Comparison of ENCODE assay signal across 10 cellular contexts in genomic region chr5:115575167-115576070, GRCh38. TPM values are rescaled to one million over a fixed set of nuclear protein-coding genes. Genes with fewer than 3 reads are reported as not detected.
DNase-seq lines count a peak whose midpoint lies in the region; FAIRE-seq and TF ChIP-seq lines count a peak whose summit lies in the region.
"Had no signal": no experiment of that assay in that cellular context is flagged by ENCODE, and none has a peak within 500 bp of the region (broad histone marks: within the 10 kb centered on the region; RNA-seq: fewer than 3 reads in every experiment).

No MANE protein-coding gene starts in this region.

- no peak overlapping the region for H3K4me3 ChIP-seq in GM12865 (ENCODE audit: low read depth, low read length)
- no peak overlapping the region for H3K4me3 ChIP-seq in SK-N-SH (ENCODE audit: low read depth in 2 of 2, low read length in 1 of 2)
- H3K4me3 ChIP-seq in MG63 = no peak overlapping the region
- no peak overlapping the region for H3K4me3 ChIP-seq in neural progenitor cell
- H3K4me3 ChIP-seq: tibial artery had no signal

- H3K9ac ChIP-seq in SK-N-SH (no peak overlapping the region), neural progenitor cell (no peak overlapping the region)

- H3K79me2 ChIP-seq in SK-N-SH (ENCODE audit: insufficient read depth) (no peaks in the 10 kb centered on the region), neural progenitor cell (ENCODE audit: low read depth) (no peaks in the 10 kb centered on the region)

- H3K36me3 Mint-ChIP-seq in HFFc6 (ENCODE audit: low read depth) (peaks cover 54% of the 10 kb centered on the region), neural progenitor cell (no peaks in the 10 kb centered on the region)

- CTCF ChIA-PET in SK-N-SH (lab: Yijun Ruan, JAX) = interaction anchor here (0.6 to 6.7 kb wide), 10 partner anchors 16 to 291 kb away, joined by 3 to 65 read pairs (median 3); partner anchors contain the start of gene FEM1C

- no peaks in the 10 kb centered on the region for H3K9me2 ChIP-seq in SK-N-SH

- H3K9me3 ChIP-seq in SK-N-SH = 0 out of 2 replicates have a peak, but pooled peaks cover 3% of the 10 kb centered on the region
- peaks cover 7% of the 10 kb centered on the region for H3K9me3 ChIP-seq in MG63
- H3K9me3 ChIP-seq in neural progenitor cell (ENCODE audit: low read depth) = no peaks in the 10 kb centered on the region
- H3K9me3 ChIP-seq: tibial artery had no signal

- H3K27me3 ChIP-seq in SK-N-SH (ENCODE audit: insufficient read depth) = no peaks in the 10 kb centered on the region
- H3K27me3 ChIP-seq in MG63 = no peaks in the 10 kb centered on the region
- H3K27me3 ChIP-seq in neural progenitor cell = no peaks in the 10 kb centered on the region
- H3K27me3 ChIP-seq: tibial artery had no signal

- H3K27ac Mint-ChIP-seq in HFFc6 (peak overlapping the region; percentile 74), neural progenitor cell (no peak overlapping the region)
- H3K27ac Mint-ChIP-seq: natural killer cell treated with Interleukin-12 subunit alpha and Interleukin-12 subunit beta and Interleukin-15 and Interleukin-18, amount 100 ng/mL, for 72 hours had no signal

- no peaks in the 10 kb centered on the region for H3K27me3 Mint-ChIP-seq in HFFc6 (ENCODE audit: insufficient read depth)
- H3K27me3 Mint-ChIP-seq in neural progenitor cell (ENCODE audit: insufficient read depth, low read depth) = peaks cover 2% of the 10 kb centered on the region

- H3K27ac ChIP-seq in SK-N-SH (ENCODE audit: low read depth in 2 of 2, low read length in 1 of 2) = peak overlapping the region in 1 of 2 experiments; percentile 67; a peak in 2 of 4 replicates
- no peak overlapping the region for H3K27ac ChIP-seq in neural progenitor cell
- H3K27ac ChIP-seq: tibial artery had no signal

- WGBS in SK-N-SH (ENCODE audit: low lambda C conversion rate) = 77% methylated on average over 3 of the region's 5 CpGs

- FAIRE-seq in urothelium cell line (lab: Jason Lieb, UNC) = no peak

- TF ChIP-seq RAD21 in SK-N-SH (IDR thresholded peaks at IDR 0.05; ENCODE audit: low read length) = no peak

- TF ChIP-seq CTCF in GM12865 (IDR thresholded peaks at IDR 0.05; ENCODE audit: insufficient read depth, low read depth, low read length, missing control alignments) = no peak
- no peak for TF ChIP-seq CTCF in HFFc6 (IDR thresholded peaks at IDR 0.05)
- TF ChIP-seq CTCF in SK-N-SH (IDR thresholded peaks at IDR 0.05) = no peak
- TF ChIP-seq CTCF in neural progenitor cell (IDR thresholded peaks at IDR 0.05) = no peak

- H3F3A ChIP-seq in SK-N-SH (replicated peaks; ENCODE audit: insufficient read depth) = peaks cover 13% of the 10 kb centered on the region
- H3F3A ChIP-seq in neural progenitor cell (ENCODE audit: low read depth) = peaks cover 9% of the 10 kb centered on the region

- 0 out of 4 replicates have a peak, but pooled peaks of 1 of the 2 experiments have one; percentile 55 for TF ChIP-seq EP300 in SK-N-SH (IDR thresholded peaks at IDR 0.05; ENCODE audit: borderline replicate concordance in 1 of 2, low read depth in 1 of 2, low read length in 1 of 2)

- H3K4me1 Mint-ChIP-seq in HFFc6 (ENCODE audit: low read depth) (peaks cover 72% of the 10 kb centered on the region), neural progenitor cell (peaks cover 13% of the 10 kb centered on the region)

- POLR2A ChIA-PET in SK-N-SH (lab: Yijun Ruan, JAX) = interaction anchor here (0.6 kb wide), 1 partner anchor 242 kb away, joined by 3 read pairs; no protein-coding TSS in a partner anchor

- H3K4me2 ChIP-seq in SK-N-SH (peak overlapping the region; percentile 12), neural progenitor cell (no peak overlapping the region)

- H3K36me3 ChIP-seq in SK-N-SH (replicated peaks in 1 of 2; ENCODE audit: control insufficient read depth in 1 of 2, insufficient read depth in 2 of 2, low read length in 1 of 2) (peaks cover under 1 to 11% of the 10 kb centered on the region in 2 experiments), MG63 (peaks cover 21% of the 10 kb centered on the region), neural progenitor cell (no peaks in the 10 kb centered on the region)

- H3K9me3 Mint-ChIP-seq in HFFc6 = peaks cover 14% of the 10 kb centered on the region
- H3K9me3 Mint-ChIP-seq in neural progenitor cell = peaks cover 4% of the 10 kb centered on the region
- H3K9me3 Mint-ChIP-seq: natural killer cell treated with Interleukin-12 subunit alpha and Interleukin-12 subunit beta and Interleukin-15 and Interleukin-18, amount 100 ng/mL, for 72 hours had no signal

- H2AFZ ChIP-seq in SK-N-SH (ENCODE audit: low read depth) = peak overlapping the region; percentile 40; the same call in 1 of the 2 replicates
- H2AFZ ChIP-seq in neural progenitor cell (replicated peaks) = no peak overlapping the region

- peak overlapping the region; percentile 7 for H3K4me3 Mint-ChIP-seq in HFFc6
- H3K4me3 Mint-ChIP-seq in neural progenitor cell = no peak overlapping the region
- H3K4me3 Mint-ChIP-seq: natural killer cell treated with Interleukin-12 subunit alpha and Interleukin-12 subunit beta and Interleukin-15 and Interleukin-18, amount 100 ng/mL, for 72 hours had no signal

- H3K4me1 ChIP-seq in SK-N-SH (ENCODE audit: control insufficient read depth in 1 of 2, insufficient read depth in 2 of 2, low read depth in 1 of 2, low read length in 1 of 2) (peaks cover 0 to 10% of the 10 kb centered on the region in 2 experiments; a peak in 1 of 4 replicates), neural progenitor cell (peaks cover 13% of the 10 kb centered on the region)
- H3K4me1 ChIP-seq: tibial artery had no signal

- H4K20me1 ChIP-seq in SK-N-SH (ENCODE audit: insufficient read depth) (no peaks in the 10 kb centered on the region), neural progenitor cell (ENCODE audit: low read depth) (no peaks in the 10 kb centered on the region)

- DNase-seq in GM12865 (ENCODE audit: low read depth) = peak; percentile 68
- DNase-seq in HFFc6 = peak; percentile 68
- DNase-seq in SK-N-SH = no peak
- DNase-seq in kidney tubule cell (ENCODE audit: low spot score) = peak; percentile 77
- no peak for DNase-seq in activated effector memory CD4-positive, alpha-beta T cell treated with anti-CD3 and anti-CD28 coated beads, Interleukin-2, amount 50 U/mL, for 16 hours
- no peak for DNase-seq in MG63
- no peak for DNase-seq in neural progenitor cell (ENCODE audit: low spot score)
- DNase-seq in urothelium cell line (ENCODE audit: low spot score) = no peak

TF ChIP-seq in SK-N-SH, 30 proteins besides CTCF, POLR2A, EP300 and RAD21 (continues in another document):
- TF ChIP-seq NRF1 (IDR thresholded peaks at IDR 0.05; ENCODE audit: low read depth, low read length) = no peak
- peak; percentile 24; the same call in 1 of the 2 replicates for TF ChIP-seq PBX3 (IDR thresholded peaks at IDR 0.05)
- no peak for TF ChIP-seq RCOR1 (IDR thresholded peaks at IDR 0.05; ENCODE audit: low read length)
- no peak for TF ChIP-seq ZBTB33 (IDR thresholded peaks at IDR 0.05; ENCODE audit: borderline replicate concordance, low read depth)
- no peak for TF ChIP-seq EZH2phosphoT487 (IDR thresholded peaks at IDR 0.05; ENCODE audit: borderline replicate concordance, low read depth)
- TF ChIP-seq SIN3A (IDR thresholded peaks at IDR 0.05; ENCODE audit: borderline replicate concordance, low read depth, low read length) = no peak

RNA-seq across cellular contexts. Expression of gene TICAM2, which starts 26.9 kb away (rescaled TPM):
- 10 to 100 TPM in 4 of 6 experiments, 1 to 10 TPM in 2; 8.3 to 15.9 (median 13.1) TPM for total RNA-seq in HFFc6 (2021; fragmentation: NEBNext Ultra II Directional; extraction: Animal tissue kit (Norgen Biotek cat#: 25700))
- not detected in 2 replicates for polyA plus RNA-seq in SK-N-SH (2012; rRNA removed)
- polyA plus RNA-seq in SK-N-SH (2012; cell fraction: cytosol; rRNA removed) = 0.01 TPM in 2 replicates
- not detected in 2 replicates for polyA plus RNA-seq in SK-N-SH (2012; cell fraction: nucleus; rRNA removed)
- 1.2 and 6.3 TPM in 2 replicates for total RNA-seq in MG63 (2014; rRNA removed; shearing (Covaris generic); ENCODE audit: low replicate concordance)
- 0.03 TPM in 1 of 2 replicates, not detected in the other for total RNA-seq in neural progenitor cell (ENCODE audit: low replicate concordance)

RNA-seq across cellular contexts. Expression of gene FEM1C, which starts 30.8 kb away (rescaled TPM):
- 10 to 100 TPM; 12.1 to 15.9 (median 14.9) TPM for total RNA-seq in HFFc6 (2021; fragmentation: NEBNext Ultra II Directional; extraction: Animal tissue kit (Norgen Biotek cat#: 25700))
- 2.8 and 3.9 TPM in 2 replicates for polyA plus RNA-seq in SK-N-SH (2012; rRNA removed)
- polyA plus RNA-seq in SK-N-SH (2012; cell fraction: cytosol; rRNA removed) = 3.6 and 4.3 TPM in 2 replicates
- polyA plus RNA-seq in SK-N-SH (2012; cell fraction: nucleus; rRNA removed) = 2.9 and 6.4 TPM in 2 replicates
- total RNA-seq in MG63 (2014; rRNA removed; shearing (Covaris generic); ENCODE audit: low replicate concordance) = 12.4 and 23.6 TPM in 2 replicates
- 20.2 and 28.7 TPM in 2 replicates for total RNA-seq in neural progenitor cell (ENCODE audit: low replicate concordance)

RNA-seq across cellular contexts. Expression of gene TMED7, which starts 50.4 kb away (rescaled TPM):
- 100 to 1,000 TPM; 162 to 194 (median 175) TPM for total RNA-seq in HFFc6 (2021; fragmentation: NEBNext Ultra II Directional; extraction: Animal tissue kit (Norgen Biotek cat#: 25700))
- polyA plus RNA-seq in SK-N-SH (2012; rRNA removed) = 32.8 and 41.2 TPM in 2 replicates
- polyA plus RNA-seq in SK-N-SH (2012; cell fraction: cytosol; rRNA removed) = 45.0 and 49.8 TPM in 2 replicates
- polyA plus RNA-seq in SK-N-SH (2012; cell fraction: nucleus; rRNA removed) = 34.9 and 59.0 TPM in 2 replicates
- total RNA-seq in MG63 (2014; rRNA removed; shearing (Covaris generic); ENCODE audit: low replicate concordance) = 57.0 and 78.8 TPM in 2 replicates
- total RNA-seq in neural progenitor cell (ENCODE audit: low replicate concordance) = 72.4 and 112 TPM in 2 replicates

Comparison
In these comparisons a context has a peak if more than half of its experiments do, and no peak if none do; other contexts are left out.
1. DNase-seq: peak in GM12865 (single experiment), HFFc6 (single experiment) and kidney tubule cell (single experiment); none in SK-N-SH (single experiment), activated effector memory CD4-positive, alpha-beta T cell treated with anti-CD3 and anti-CD28 coated beads, Interleukin-2, amount 50 U/mL, for 16 hours (single experiment), MG63 (single experiment), neural progenitor cell (single experiment) and urothelium cell line (single experiment).